Comparison of ENCODE assay signal across 2 cellular contexts in the genomic region with DNA sequence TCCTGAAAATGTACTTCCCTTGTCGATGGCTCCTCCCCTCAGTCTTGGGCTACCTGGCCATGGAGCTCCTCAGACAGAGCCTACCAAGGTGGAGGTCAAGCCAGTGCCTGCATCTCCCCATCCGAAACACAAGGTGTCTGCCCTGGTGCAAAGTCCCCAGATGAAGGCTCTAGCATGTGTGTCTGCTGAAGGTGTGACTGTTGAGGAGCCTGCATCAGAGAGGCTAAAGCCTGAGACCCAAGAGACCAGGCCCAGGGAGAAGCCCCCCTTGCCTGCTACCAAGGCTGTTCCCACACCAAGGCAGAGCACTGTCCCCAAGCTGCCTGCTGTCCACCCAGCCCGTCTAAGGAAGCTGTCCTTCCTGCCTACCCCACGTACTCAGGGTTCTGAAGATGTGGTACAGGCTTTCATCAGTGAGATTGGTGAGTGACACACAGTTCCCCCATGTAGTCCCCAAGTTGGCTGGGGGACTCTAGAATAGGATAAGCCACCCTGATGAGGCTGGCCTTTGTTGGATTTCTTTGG.
TF ChIP-seq lines count a peak whose summit lies in the region.

No MANE protein-coding gene starts in this region.

TF ChIP-seq in HepG2, 621 proteins besides CTCF, POLR2A, EP300 and RAD21:
- TF ChIP-seq SP5 (CRISPR knock-in tag; IDR thresholded peaks at IDR 0.05; ENCODE audit: borderline replicate concordance, low read depth), result no peak
- TF ChIP-seq, protein P1, sequence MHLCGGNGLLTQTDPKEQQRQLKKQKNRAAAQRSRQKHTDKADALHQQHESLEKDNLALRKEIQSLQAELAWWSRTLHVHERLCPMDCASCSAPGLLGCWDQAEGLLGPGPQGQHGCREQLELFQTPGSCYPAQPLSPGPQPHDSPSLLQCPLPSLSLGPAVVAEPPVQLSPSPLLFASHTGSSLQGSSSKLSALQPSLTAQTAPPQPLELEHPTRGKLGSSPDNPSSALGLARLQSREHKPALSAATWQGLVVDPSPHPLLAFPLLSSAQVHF (CRISPR knock-in tag; IDR thresholded peaks at IDR 0.05), result 0 out of 2 replicates have a peak, but pooled peaks have one; percentile 13
- TF ChIP-seq AGO2 (optimal IDR thresholded peaks at IDR 0.05; ENCODE audit: low read depth, low read length), result peak; percentile 29
- TF ChIP-seq ZC3H13 (CRISPR knock-in tag; IDR thresholded peaks at IDR 0.05), result peak; percentile 73; the same call in 1 of the 2 replicates
- no peak for TF ChIP-seq STAG1 (CRISPR knock-in tag; IDR thresholded peaks at IDR 0.05)

TF ChIP-seq in IMR-90, 13 proteins besides CTCF, POLR2A, EP300 and RAD21:
- no peak for TF ChIP-seq FOS (IDR thresholded peaks at IDR 0.05; ENCODE audit: low read depth, low read length)
- TF ChIP-seq RFX5 (IDR thresholded peaks at IDR 0.05; ENCODE audit: low read depth, low read length), result no peak
- TF ChIP-seq RCOR1 (IDR thresholded peaks at IDR 0.05; ENCODE audit: insufficient replicate concordance, low read length), result no peak
- no peak for TF ChIP-seq MAZ (IDR thresholded peaks at IDR 0.05; ENCODE audit: borderline replicate concordance, low read depth, low read length)
TF ChIP-seq in IMR-90: peak in this region for 0.
